Comparison of ENCODE assay signal across 8 cellular contexts in genomic region chr10:104120512-104120902, GRCh38. TPM values are rescaled to one million over a fixed set of nuclear protein-coding genes. Genes with fewer than 3 reads are reported as not detected.
DNase-seq lines count a peak whose midpoint lies in the region; ATAC-seq and TF ChIP-seq lines count a peak whose summit lies in the region.

No MANE protein-coding gene starts in this region.

- H3K27me3 ChIP-seq in stomach: no peaks in the 10 kb centered on the region

- ATAC-seq in HG02981 (IDR thresholded peaks at IDR 0.05; ENCODE audit: unreplicated experiment): no peak

- peak overlapping the region; percentile 52 to 100 (median 98) for H3K27ac ChIP-seq in stomach

- TF ChIP-seq CTCF in stomach (IDR thresholded peaks at IDR 0.05): no peak

- peak overlapping the region; percentile 67 to 80 (median 76) for H3K4me3 ChIP-seq in stomach

- H3K4me3 Mint-ChIP-seq in activated T-helper 2 cell treated with anti-CD3 and anti-CD28 coated beads, Interferon-gamma antibody, Interleukin-2, Interleukin-4, amounts not matched to agents 10 μg/mL and 5 μg/mL and 100 μg/mL, durations not matched to agents 14 hours and 24 hours and 36 hours (ENCODE audit: low read depth): peak overlapping the region; percentile 90
- H3K4me3 Mint-ChIP-seq in immature natural killer cell: peak overlapping the region; percentile 94 to 99 (median 96)

- no peak for TF ChIP-seq EP300 in stomach (IDR thresholded peaks at IDR 0.05)

- H3K9me3 Mint-ChIP-seq in activated T-helper 2 cell treated with anti-CD3 and anti-CD28 coated beads, Interferon-gamma antibody, Interleukin-2, Interleukin-4, amounts not matched to agents 10 μg/mL and 5 μg/mL and 100 μg/mL, durations not matched to agents 14 hours and 24 hours and 36 hours: no peaks in the 10 kb centered on the region
- no peaks in the 10 kb centered on the region for H3K9me3 Mint-ChIP-seq in immature natural killer cell

- WGBS in stomach, 5 donors: 11 to 35% (median 25%) methylated on average over 2 of the region's 2 CpGs

- DNase-seq in NCI-H82 (lab: John Stamatoyannopoulos, UW) (peak; percentile 24), NCI-H82 treated with DMSO at 0.1 percent for 48 hours (lab: John Stamatoyannopoulos, UW; ENCODE audit: unreplicated experiment) (no peak), immature natural killer cell (no peak), stomach (no peak), globus pallidus (ENCODE audit: low spot score) (no peak), hypothalamus (lab: John Stamatoyannopoulos, UW) (no peak)
- DNase-seq in activated T-helper 2 cell treated with anti-CD3 and anti-CD28 coated beads, Interferon-gamma antibody, Interleukin-2, Interleukin-4, amounts not matched to agents 10 μg/mL and 5 μg/mL and 100 μg/mL, durations not matched to agents 14 hours and 24 hours and 36 hours (ENCODE audit: low spot score): no peak

- H3K36me3 ChIP-seq in stomach: peaks cover 0 to 4% (median 2%) of the 10 kb centered on the region in 4 donors

- intact Hi-C loops in activated T-helper 2 cell treated with anti-CD3 and anti-CD28 coated beads, Interferon-gamma antibody, Interleukin-2, Interleukin-4, amounts not matched to agents 10 μg/mL and 5 μg/mL and 100 μg/mL, durations not matched to agents 14 hours and 24 hours and 36 hours (cut with micrococcal nuclease): loop anchor here (2.0 to 5.0 kb wide), 5 partner anchors 93 to 363 kb away; partner anchors contain the start of genes CFAP43, GSTO2 and ITPRIP
- intact Hi-C loops in stomach (cut with DNase I; ENCODE audit: low total_unique reads): no loop called here

- peaks cover 16% of the 10 kb centered on the region for H3K36me3 Mint-ChIP-seq in activated T-helper 2 cell treated with anti-CD3 and anti-CD28 coated beads, Interferon-gamma antibody, Interleukin-2, Interleukin-4, amounts not matched to agents 10 μg/mL and 5 μg/mL and 100 μg/mL, durations not matched to agents 14 hours and 24 hours and 36 hours (ENCODE audit: low read depth)
- peaks cover 3 to 6% (median 3%) of the 10 kb centered on the region in 3 donors for H3K36me3 Mint-ChIP-seq in immature natural killer cell

- H3K4me1 ChIP-seq in stomach: peaks cover 7 to 23% (median 12%) of the 10 kb centered on the region in 4 donors

- H3K27ac Mint-ChIP-seq in activated T-helper 2 cell treated with anti-CD3 and anti-CD28 coated beads, Interferon-gamma antibody, Interleukin-2, Interleukin-4, amounts not matched to agents 10 μg/mL and 5 μg/mL and 100 μg/mL, durations not matched to agents 14 hours and 24 hours and 36 hours: peak overlapping the region; percentile 99
- peak overlapping the region; percentile 98 to 99 (median 98) for H3K27ac Mint-ChIP-seq in immature natural killer cell

- no peak for TF ChIP-seq POLR2A in stomach (IDR thresholded peaks at IDR 0.05)

- no peaks in the 10 kb centered on the region for H3K9me3 ChIP-seq in stomach

- H3K27me3 Mint-ChIP-seq in activated T-helper 2 cell treated with anti-CD3 and anti-CD28 coated beads, Interferon-gamma antibody, Interleukin-2, Interleukin-4, amounts not matched to agents 10 μg/mL and 5 μg/mL and 100 μg/mL, durations not matched to agents 14 hours and 24 hours and 36 hours (ENCODE audit: low read depth): peaks cover 12% of the 10 kb centered on the region
- H3K27me3 Mint-ChIP-seq in immature natural killer cell (ENCODE audit: low read depth in 3 of 3): peaks cover 16 to 23% (median 21%) of the 10 kb centered on the region in 3 donors

- peaks cover 41% of the 10 kb centered on the region for H3K4me1 Mint-ChIP-seq in activated T-helper 2 cell treated with anti-CD3 and anti-CD28 coated beads, Interferon-gamma antibody, Interleukin-2, Interleukin-4, amounts not matched to agents 10 μg/mL and 5 μg/mL and 100 μg/mL, durations not matched to agents 14 hours and 24 hours and 36 hours (ENCODE audit: low read depth)
- peaks cover 15 to 29% of the 10 kb centered on the region in 2 donors for H3K4me1 Mint-ChIP-seq in immature natural killer cell

RNA-seq across cellular contexts. Expression of gene SFR1, which starts 1.5 kb away (rescaled TPM):
- total RNA-seq in activated T-helper 2 cell treated with anti-CD3 and anti-CD28 coated beads, Interferon-gamma antibody, Interleukin-2, Interleukin-4, amounts not matched to agents 10 μg/mL and 5 μg/mL and 100 μg/mL, durations not matched to agents 14 hours and 24 hours and 36 hours: 11.7 and 12.0 TPM in 2 replicates
- 10 to 100 TPM; 15.7 to 19.0 (median 16.7) TPM for polyA plus RNA-seq in immature natural killer cell
- total RNA-seq in stomach: 1 to 10 TPM in 4 of 5 donors, under 1 TPM in 1; 0.58 to 8.8 (median 1.8) TPM
- polyA plus RNA-seq in stomach: 10 to 100 TPM in 1 of 3 donors, 1 to 10 TPM in 2; 6.0 to 13.1 (median 7.5) TPM

RNA-seq across cellular contexts. Expression of gene COL17A1, which starts 34.8 kb away (rescaled TPM):
- total RNA-seq in activated T-helper 2 cell treated with anti-CD3 and anti-CD28 coated beads, Interferon-gamma antibody, Interleukin-2, Interleukin-4, amounts not matched to agents 10 μg/mL and 5 μg/mL and 100 μg/mL, durations not matched to agents 14 hours and 24 hours and 36 hours: not detected in 2 replicates
- polyA plus RNA-seq in immature natural killer cell (not detected), stomach (10 to 100 TPM in 1 of 3 donors, 1 to 10 TPM in 2; 1.4 to 50.7 (median 3.4) TPM)
- 10 to 100 TPM in 2 of 5 donors, 1 to 10 TPM in 2, under 1 TPM in 1; 0.45 to 53.3 (median 5.7) TPM for total RNA-seq in stomach
